Comparison of ENCODE assay signal across 16 cellular contexts in the genomic region with DNA sequence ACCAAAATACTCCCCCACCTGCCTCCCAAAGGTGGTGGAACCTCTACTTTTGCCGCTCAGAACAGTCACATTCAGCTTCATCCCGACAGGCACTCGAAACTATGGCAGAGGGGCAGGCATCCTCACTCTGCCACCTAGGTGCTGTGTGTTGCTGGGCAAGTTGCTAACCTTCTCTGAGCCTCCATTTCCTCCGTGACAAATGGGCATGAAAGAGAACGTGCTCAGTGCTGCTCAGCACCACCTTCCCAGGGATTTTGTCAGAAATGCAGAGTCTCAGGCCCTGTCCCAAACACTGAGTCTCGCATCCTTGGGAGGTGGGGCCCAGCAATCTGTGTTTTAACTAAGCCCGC. TPM values are rescaled to one million over a fixed set of nuclear protein-coding genes. Genes with fewer than 3 reads are reported as not detected.
"Had no signal": no experiment of that assay in that cellular context is flagged by ENCODE, and none has a peak within 500 bp of the region (broad histone marks: within the 10 kb centered on the region; RNA-seq: fewer than 3 reads in every experiment).

No MANE protein-coding gene starts in this region.

- H3K4me3 ChIP-seq: SJCRH30, SK-N-MC had no signal

- FAIRE-seq: bronchial epithelial cell, TTC549 had no signal

- DNase-seq: NCI-H2029 treated with DMSO at 0.1 percent for 48 hours had no signal

- H3K27ac ChIP-seq: SJCRH30, SK-N-MC had no signal

- H3K9me3 ChIP-seq: SJCRH30 had no signal

- H3K9me3 Mint-ChIP-seq: activated CD4-positive, alpha-beta T cell treated with anti-CD3 and anti-CD28 coated beads, Interleukin-2, amount 10 ng/mL, durations not matched to agents 7 days and 5 days; activated naive CD4-positive, alpha-beta T cell treated with anti-CD3 and anti-CD28 coated beads for 36 hours; activated naive CD4-positive, alpha-beta T cell treated with anti-CD3 and anti-CD28 coated beads, Interleukin-2, amount 50 U/mL, for 72 hours; activated T-cell treated with anti-CD3 and anti-CD28 coated beads, Interleukin-2, amount 50 U/mL, for 24 hours; T-helper 2 cell treated with Interferon-gamma antibody and Interleukin-4, amounts not matched to agents 5 μg/mL and 100 μg/mL, for 36 hours had no signal

- H3K4me1 Mint-ChIP-seq: activated CD4-positive, alpha-beta T cell treated with anti-CD3 and anti-CD28 coated beads for 36 hours had no signal

- H3K4me3 Mint-ChIP-seq: activated CD4-positive, alpha-beta T cell treated with anti-CD3 and anti-CD28 coated beads for 36 hours; activated CD4-positive, alpha-beta T cell treated with anti-CD3 and anti-CD28 coated beads, Interleukin-2, amount 10 ng/mL, durations not matched to agents 7 days and 5 days; activated CD8-positive, alpha-beta T cell treated with anti-CD3 and anti-CD28 coated beads, Interleukin-2, amount 10 ng/mL, durations not matched to agents 7 days and 5 days; activated naive CD4-positive, alpha-beta T cell treated with anti-CD3 and anti-CD28 coated beads for 36 hours; activated T-cell treated with anti-CD3 and anti-CD28 coated beads, Interleukin-2, amount 50 U/mL, for 24 hours; T-helper 2 cell treated with Interferon-gamma antibody and Interleukin-4, amounts not matched to agents 5 μg/mL and 100 μg/mL, for 36 hours had no signal

- H3K27ac Mint-ChIP-seq: activated CD8-positive, alpha-beta T cell treated with anti-CD3 and anti-CD28 coated beads, Interleukin-2, amount 10 ng/mL, durations not matched to agents 7 days and 5 days; activated naive CD4-positive, alpha-beta T cell treated with anti-CD3 and anti-CD28 coated beads for 36 hours; activated naive CD4-positive, alpha-beta T cell treated with anti-CD3 and anti-CD28 coated beads, Interleukin-2, amount 50 U/mL, for 72 hours had no signal

- H3K36me3 Mint-ChIP-seq: activated naive CD4-positive, alpha-beta T cell treated with anti-CD3 and anti-CD28 coated beads, Interleukin-2, amount 50 U/mL, for 72 hours; brain had no signal

- H3K27me3 ChIP-seq: SJCRH30 had no signal

- H3K36me3 ChIP-seq: SJCRH30 had no signal

RNA-seq across cellular contexts. Expression of gene ANKRD60, which starts 18.1 kb away (rescaled TPM):
- total RNA-seq: activated CD4-positive, alpha-beta T cell treated with anti-CD3 and anti-CD28 coated beads for 36 hours; activated CD4-positive, alpha-beta T cell treated with anti-CD3 and anti-CD28 coated beads, Interleukin-2, amount 10 ng/mL, durations not matched to agents 7 days and 5 days; activated CD8-positive, alpha-beta T cell treated with anti-CD3 and anti-CD28 coated beads, Interleukin-2, amount 10 ng/mL, durations not matched to agents 7 days and 5 days; activated naive CD4-positive, alpha-beta T cell treated with anti-CD3 and anti-CD28 coated beads for 36 hours; activated naive CD4-positive, alpha-beta T cell treated with anti-CD3 and anti-CD28 coated beads, Interleukin-2, amount 50 U/mL, for 72 hours; bronchial epithelial cell; M059J; RPMI7951; SJCRH30; T-helper 1 cell treated with Interleukin-12 subunit alpha and Interleukin-12 subunit beta and Interleukin-4 antibody, amounts not matched to agents 30 ng/mL and 1 ng/mL, for 36 hours had no signal
